ENCODE assay signal across 9 cellular contexts in genomic region chr7:140506788-140507464, GRCh38. TPM values are rescaled to one million over a fixed set of nuclear protein-coding genes. Genes with fewer than 3 reads are reported as not detected.
A peak's percentile ranks its signal among the peaks of the same experiment; 100 is the strongest.
DNase-seq lines count a peak whose midpoint lies in the region; ATAC-seq and TF ChIP-seq lines count a peak whose summit lies in the region.
"Had no signal": no experiment of that assay in that cellular context is flagged by ENCODE, and none has a peak within 500 bp of the region (broad histone marks: within the 10 kb centered on the region; RNA-seq: fewer than 3 reads in every experiment).

No MANE protein-coding gene starts in this region.

- H3K27ac ChIP-seq in brain microvascular endothelial cell = no peak overlapping the region
- H3K27ac ChIP-seq in muscle layer of colon (ENCODE audit: low read depth, low read length) = peak overlapping the region; percentile 78
- H3K27ac ChIP-seq in thyroid gland = no peak overlapping the region
- H3K27ac ChIP-seq: right lobe of liver had no signal

- peaks cover 23% of the 10 kb centered on the region for H3K4me1 ChIP-seq in muscle layer of colon (ENCODE audit: insufficient read depth, low read length)
- no peaks in the 10 kb centered on the region for H3K4me1 ChIP-seq in thyroid gland
- H3K4me1 ChIP-seq: right lobe of liver had no signal

- TF ChIP-seq CTCF in brain microvascular endothelial cell (IDR thresholded peaks at IDR 0.05; ENCODE audit: low read depth, low read length, missing control alignments) (peak; percentile 15), CD14-positive monocyte (IDR thresholded peaks at IDR 0.05) (no peak), thyroid gland (IDR thresholded peaks at IDR 0.05) (no peak)

- DNase-seq in DMS 273 (lab: John Stamatoyannopoulos, UW; ENCODE audit: unreplicated experiment) (peak; percentile 99), NCI-H146 treated with DMSO at 0.1 percent for 48 hours (lab: John Stamatoyannopoulos, UW; ENCODE audit: unreplicated experiment) (peak; percentile 98), brain microvascular endothelial cell (peak; percentile 63), CD14-positive monocyte (ENCODE audit: low spot score) (no peak), thyroid gland (no peak)
- DNase-seq in effector memory CD8-positive, alpha-beta T cell = no peak
- DNase-seq: right lobe of liver had no signal

- no peak for TF ChIP-seq POLR2A in thyroid gland (IDR thresholded peaks at IDR 0.05)

- intact Hi-C loops in CD14-positive monocyte (cut with micrococcal nuclease) (no loop called here), thyroid gland (cut with DNase I) (no loop called here)

- in situ Hi-C loops in brain microvascular endothelial cell (cut with HindIII; ENCODE audit: low pct_ligation_motif_present, low sequenced_read_pairs) = no loop called here

- no peaks in the 10 kb centered on the region for H3K27me3 ChIP-seq in brain microvascular endothelial cell (replicated peaks)
- H3K27me3 ChIP-seq in muscle layer of colon (ENCODE audit: control insufficient read depth in 1 of 2, insufficient read depth in 2 of 2, low read length in 2 of 2) = no peaks in the 10 kb centered on the region
- H3K27me3 ChIP-seq in thyroid gland = no peaks in the 10 kb centered on the region
- H3K27me3 ChIP-seq: right lobe of liver had no signal

- 64 to 65% methylated on average over 5 of the region's 5 CpGs for WGBS in thyroid gland, 2 donors

- H3K27ac Mint-ChIP-seq in CD14-positive monocyte = no peak overlapping the region
- no peak overlapping the region for H3K27ac Mint-ChIP-seq in effector memory CD8-positive, alpha-beta T cell

- peaks cover 1 to 13% (median 1%) of the 10 kb centered on the region in 3 donors for H3K27me3 Mint-ChIP-seq in CD14-positive monocyte (ENCODE audit: low read depth in 3 of 3)
- no peaks in the 10 kb centered on the region for H3K27me3 Mint-ChIP-seq in effector memory CD8-positive, alpha-beta T cell

- no peak for ATAC-seq in HG02870 (IDR thresholded peaks at IDR 0.05; ENCODE audit: unreplicated experiment)
- no peak for ATAC-seq in effector memory CD8-positive, alpha-beta T cell (replicated peaks)

- no peaks in the 10 kb centered on the region for H3K9me3 Mint-ChIP-seq in CD14-positive monocyte
- H3K9me3 Mint-ChIP-seq in effector memory CD8-positive, alpha-beta T cell = no peaks in the 10 kb centered on the region

- H3K4me1 Mint-ChIP-seq in CD14-positive monocyte = no peaks in the 10 kb centered on the region
- no peaks in the 10 kb centered on the region for H3K4me1 Mint-ChIP-seq in effector memory CD8-positive, alpha-beta T cell (ENCODE audit: low read depth in 2 of 2)

- no peaks in the 10 kb centered on the region for H3K36me3 Mint-ChIP-seq in CD14-positive monocyte
- H3K36me3 Mint-ChIP-seq in effector memory CD8-positive, alpha-beta T cell (ENCODE audit: insufficient read depth) = no peaks in the 10 kb centered on the region

- H3K36me3 ChIP-seq in brain microvascular endothelial cell (replicated peaks) (no peaks in the 10 kb centered on the region), muscle layer of colon (ENCODE audit: insufficient read depth, low read length) (no peaks in the 10 kb centered on the region), thyroid gland (no peaks in the 10 kb centered on the region)
- H3K36me3 ChIP-seq: right lobe of liver had no signal

- H3K4me3 Mint-ChIP-seq in CD14-positive monocyte = no peak overlapping the region
- no peak overlapping the region for H3K4me3 Mint-ChIP-seq in effector memory CD8-positive, alpha-beta T cell

- H3K9ac ChIP-seq in muscle layer of colon (ENCODE audit: low read length) = no peak overlapping the region

- H3K4me3 ChIP-seq in brain microvascular endothelial cell (ENCODE audit: low read depth, low read length) (no peak overlapping the region), muscle layer of colon (ENCODE audit: low read depth in 1 of 2, low read length in 2 of 2) (peak overlapping the region; percentile 4 to 38), thyroid gland (replicated peaks in 1 of 3) (no peak overlapping the region)
- H3K4me3 ChIP-seq: right lobe of liver had no signal

- H3K9me3 ChIP-seq in muscle layer of colon (ENCODE audit: low read length) (no peaks in the 10 kb centered on the region), thyroid gland (no peaks in the 10 kb centered on the region)
- H3K9me3 ChIP-seq: right lobe of liver had no signal

RNA-seq across cellular contexts. Expression of gene MKRN1, which starts 27.6 kb away (rescaled TPM):
- polyA plus RNA-seq in CD14-positive monocyte = 100 to 1,000 TPM; 127 to 160 TPM
- total RNA-seq in thyroid gland = 10 to 100 TPM; 60.2 to 87.9 (median 69.1) TPM

Comparison
In these comparisons a context has a peak if more than half of its experiments do, and no peak if none do; other contexts are left out.
1. DNase-seq: peak in DMS 273 (single experiment), NCI-H146 treated with DMSO at 0.1 percent for 48 hours (single experiment) and brain microvascular endothelial cell (single experiment); none in CD14-positive monocyte (single experiment), effector memory CD8-positive, alpha-beta T cell (0 of 3) and thyroid gland (0 of 2).
2. H3K4me3 ChIP-seq: peak in muscle layer of colon (2 of 2); none in brain microvascular endothelial cell (single experiment) and thyroid gland (0 of 3).